ENCODE assay signal across 8 cellular contexts in the genomic region with DNA sequence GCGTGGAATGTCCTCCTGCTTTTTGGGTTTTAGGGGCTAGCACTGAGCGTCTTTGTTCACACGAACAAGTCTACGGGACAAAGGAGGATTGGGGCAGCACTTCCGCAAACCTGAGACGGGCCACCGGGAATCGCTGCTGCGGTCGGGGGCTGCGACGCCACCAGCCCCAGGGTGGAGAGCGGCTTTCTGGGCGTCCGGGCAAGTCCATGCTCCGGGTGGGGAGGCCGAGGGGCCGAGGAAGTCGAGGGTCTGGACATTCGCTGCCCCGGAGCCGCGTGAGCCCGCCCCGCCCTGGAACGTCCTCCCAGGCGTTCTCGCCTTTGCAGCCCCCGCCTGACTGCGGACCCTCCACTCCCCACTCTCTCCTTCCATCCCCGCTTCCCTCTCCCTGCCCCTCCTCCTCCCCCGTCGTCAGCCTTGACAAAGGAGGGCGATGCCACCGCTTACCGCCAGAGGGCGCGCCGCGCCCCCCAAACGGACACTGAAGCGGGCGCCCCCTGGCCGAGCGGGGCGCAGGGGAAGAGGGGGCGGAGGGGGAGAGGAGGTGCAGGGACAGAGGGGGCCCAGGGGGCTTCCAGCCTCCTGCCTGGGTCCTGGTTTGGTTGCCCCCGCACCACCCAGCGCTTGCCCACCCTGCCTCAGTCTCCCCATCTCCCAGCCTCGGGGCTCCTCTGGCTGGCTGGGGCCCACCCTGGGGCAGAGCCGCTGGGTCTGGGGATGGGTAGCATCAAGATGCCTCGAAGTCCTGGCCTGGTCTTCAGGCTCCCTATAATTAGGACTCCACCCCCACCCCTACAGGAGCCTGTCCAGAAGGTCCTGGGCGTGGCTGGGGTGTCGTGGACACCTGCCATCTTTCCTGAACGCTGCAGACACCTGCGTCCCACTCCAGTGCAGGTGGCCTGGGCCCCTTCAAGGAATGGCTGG. TPM values are rescaled to one million over a fixed set of nuclear protein-coding genes. Genes with fewer than 3 reads are reported as not detected.
A peak's percentile ranks its signal among the peaks of the same experiment; 100 is the strongest.
DNase-seq lines count a peak whose midpoint lies in the region; ATAC-seq and TF ChIP-seq lines count a peak whose summit lies in the region.

No MANE protein-coding gene starts in this region.

- no peak for TF ChIP-seq EP300 in stomach (IDR thresholded peaks at IDR 0.05)

- CTCF ChIA-PET in Caco-2 (lab: Charles Lee), result interaction anchor here (1.0 kb wide), 1 partner anchor 37 kb away, joined by 3 read pairs; no protein-coding TSS in a partner anchor

- peaks cover 6% of the 10 kb centered on the region for H3K36me3 Mint-ChIP-seq in Caco-2 (ENCODE audit: insufficient read depth, unreplicated experiment)
- H3K36me3 Mint-ChIP-seq in activated T-helper 2 cell treated with anti-CD3 and anti-CD28 coated beads, Interferon-gamma antibody, Interleukin-2, Interleukin-4, amounts not matched to agents 10 μg/mL and 5 μg/mL and 100 μg/mL, durations not matched to agents 14 hours and 24 hours and 36 hours (ENCODE audit: low read depth), result peaks cover 3% of the 10 kb centered on the region
- peaks cover 4% of the 10 kb centered on the region for H3K36me3 Mint-ChIP-seq in neural crest cell (ENCODE audit: low read depth)

- H3K4me1 ChIP-seq in Caco-2, result peaks cover 4% of the 10 kb centered on the region; the same call in 1 of the 2 replicates
- H3K4me1 ChIP-seq in NT2/D1 (ENCODE audit: insufficient read depth, insufficient read length), result peaks cover 2% of the 10 kb centered on the region
- peaks cover 4 to 12% (median 10%) of the 10 kb centered on the region in 4 donors for H3K4me1 ChIP-seq in stomach

- H3K9ac ChIP-seq in NT2/D1 (ENCODE audit: insufficient read length, low read depth), result peak overlapping the region; percentile 85

- TF ChIP-seq CTCF in Caco-2 (IDR thresholded peaks at IDR 0.05; ENCODE audit: insufficient read depth in 1 of 2, low read depth in 1 of 2, low read length in 1 of 2, severe bottlenecking in 1 of 2, unreplicated experiment in 1 of 2) (peak; percentile 99), foreskin fibroblast (IDR thresholded peaks at IDR 0.05; ENCODE audit: low read depth, low read length) (peak; percentile 98), neural crest cell (conservative IDR thresholded peaks at IDR 0.05) (peak; percentile 99), stomach (IDR thresholded peaks at IDR 0.05) (peak in 5 of 7 experiments; percentile 93 to 100 (median 99))

- no peak for ATAC-seq in GM18858 (IDR thresholded peaks at IDR 0.05; ENCODE audit: unreplicated experiment)

- H3K4me3 ChIP-seq in Caco-2 (ENCODE audit: low read depth, low read length) (peak overlapping the region; percentile 44), H7 (ENCODE audit: insufficient read depth, low read depth, low read length) (peak overlapping the region; percentile 82), NT2/D1 (ENCODE audit: insufficient read length, low read depth) (peak overlapping the region; percentile 65), foreskin fibroblast (ENCODE audit: low read depth in 1 of 2, low read length in 2 of 2) (peak overlapping the region; percentile 60 to 63), stomach (peak overlapping the region; percentile 33 to 45 (median 38))

- H3K4me3 Mint-ChIP-seq in Caco-2 (ENCODE audit: unreplicated experiment) (peak overlapping the region; percentile 67), neural crest cell (peak overlapping the region; percentile 83)
- no peak overlapping the region for H3K4me3 Mint-ChIP-seq in activated T-helper 2 cell treated with anti-CD3 and anti-CD28 coated beads, Interferon-gamma antibody, Interleukin-2, Interleukin-4, amounts not matched to agents 10 μg/mL and 5 μg/mL and 100 μg/mL, durations not matched to agents 14 hours and 24 hours and 36 hours (ENCODE audit: low read depth)

- no peaks in the 10 kb centered on the region for H3K36me3 ChIP-seq in Caco-2 (ENCODE audit: control insufficient read depth, insufficient read depth, low read length)
- no peaks in the 10 kb centered on the region for H3K36me3 ChIP-seq in H7 (replicated peaks; ENCODE audit: control insufficient read depth, insufficient read depth, low read length)
- H3K36me3 ChIP-seq in NT2/D1 (ENCODE audit: insufficient read depth, insufficient read length, low read length), result no peaks in the 10 kb centered on the region
- no peaks in the 10 kb centered on the region for H3K36me3 ChIP-seq in stomach

- H3K9me3 ChIP-seq in Caco-2, result no peaks in the 10 kb centered on the region
- peaks cover 22% of the 10 kb centered on the region; the same call in 1 of the 2 replicates for H3K9me3 ChIP-seq in NT2/D1 (ENCODE audit: insufficient read depth, low read length)
- peaks cover 0 to 4% (median 2%) of the 10 kb centered on the region in 4 donors for H3K9me3 ChIP-seq in stomach

- H3K27ac Mint-ChIP-seq in Caco-2 (ENCODE audit: unreplicated experiment) (no peak overlapping the region), neural crest cell (ENCODE audit: unreplicated experiment) (no peak overlapping the region)
- no peak overlapping the region for H3K27ac Mint-ChIP-seq in activated T-helper 2 cell treated with anti-CD3 and anti-CD28 coated beads, Interferon-gamma antibody, Interleukin-2, Interleukin-4, amounts not matched to agents 10 μg/mL and 5 μg/mL and 100 μg/mL, durations not matched to agents 14 hours and 24 hours and 36 hours

- H3K9me3 Mint-ChIP-seq in Caco-2 (ENCODE audit: unreplicated experiment) (peaks cover 19% of the 10 kb centered on the region), neural crest cell (peaks cover 16% of the 10 kb centered on the region)
- peaks cover 17% of the 10 kb centered on the region for H3K9me3 Mint-ChIP-seq in activated T-helper 2 cell treated with anti-CD3 and anti-CD28 coated beads, Interferon-gamma antibody, Interleukin-2, Interleukin-4, amounts not matched to agents 10 μg/mL and 5 μg/mL and 100 μg/mL, durations not matched to agents 14 hours and 24 hours and 36 hours

- DNase-seq in Caco-2 (peak; percentile 59 to 80), H7 (peak; percentile 99), NT2/D1 (ENCODE audit: low read depth, low spot score) (peak; percentile 56), foreskin fibroblast (peak; percentile 35 to 82), neural crest cell (ENCODE audit: low read depth, low spot score) (peak; percentile 92), stomach (peak; percentile 69)
- peak; percentile 50 for DNase-seq in activated T-helper 2 cell treated with anti-CD3 and anti-CD28 coated beads, Interferon-gamma antibody, Interleukin-2, Interleukin-4, amounts not matched to agents 10 μg/mL and 5 μg/mL and 100 μg/mL, durations not matched to agents 14 hours and 24 hours and 36 hours (ENCODE audit: low spot score)

- no peaks in the 10 kb centered on the region for H3K27me3 ChIP-seq in Caco-2 (replicated peaks; ENCODE audit: control insufficient read depth, insufficient read depth, low read length)
- H3K27me3 ChIP-seq in H7 (ENCODE audit: control insufficient read depth, insufficient read depth, low read length), result peaks cover 1% of the 10 kb centered on the region
- H3K27me3 ChIP-seq in NT2/D1 (ENCODE audit: insufficient read depth, insufficient read length), result peaks cover 2% of the 10 kb centered on the region
- peaks cover 0 to 3% (median 0%) of the 10 kb centered on the region in 3 donors for H3K27me3 ChIP-seq in stomach

- POLR2A ChIA-PET in Caco-2 (lab: Charles Lee), result no interaction called here

- intact Hi-C loops in Caco-2 (cut with micrococcal nuclease; ENCODE audit: unreplicated experiment) (loop anchor here (1.0 to 5.0 kb wide), 2 partner anchors 37 to 58 kb away; partner anchors contain the start of gene INF2), stomach (cut with DNase I; ENCODE audit: low total_unique reads) (no loop called here)
- intact Hi-C loops in activated T-helper 2 cell treated with anti-CD3 and anti-CD28 coated beads, Interferon-gamma antibody, Interleukin-2, Interleukin-4, amounts not matched to agents 10 μg/mL and 5 μg/mL and 100 μg/mL, durations not matched to agents 14 hours and 24 hours and 36 hours (cut with micrococcal nuclease), result loop anchor here (1.0 kb wide), 1 partner anchor 58 kb away; no protein-coding TSS in a partner anchor

- WGBS in stomach, 5 donors, result 6 to 13% (median 8%) methylated on average over 37 to 56 of the region's 56 CpGs

- no peaks in the 10 kb centered on the region for H3K4me1 Mint-ChIP-seq in Caco-2 (ENCODE audit: low read depth, unreplicated experiment)
- no peaks in the 10 kb centered on the region for H3K4me1 Mint-ChIP-seq in activated T-helper 2 cell treated with anti-CD3 and anti-CD28 coated beads, Interferon-gamma antibody, Interleukin-2, Interleukin-4, amounts not matched to agents 10 μg/mL and 5 μg/mL and 100 μg/mL, durations not matched to agents 14 hours and 24 hours and 36 hours (ENCODE audit: low read depth)
- peaks cover 8% of the 10 kb centered on the region for H3K4me1 Mint-ChIP-seq in neural crest cell

- no TSS peak for BruUV-seq in Caco-2 (replicated peaks; lab: Mats Ljungman, UMichigan)

- H3K27ac ChIP-seq in stomach, result no peak overlapping the region

- no peak for TF ChIP-seq POLR2A in stomach (IDR thresholded peaks at IDR 0.05)

- H3K27me3 Mint-ChIP-seq in Caco-2 (ENCODE audit: insufficient read depth, unreplicated experiment), result no peaks in the 10 kb centered on the region
- peaks cover 16% of the 10 kb centered on the region for H3K27me3 Mint-ChIP-seq in activated T-helper 2 cell treated with anti-CD3 and anti-CD28 coated beads, Interferon-gamma antibody, Interleukin-2, Interleukin-4, amounts not matched to agents 10 μg/mL and 5 μg/mL and 100 μg/mL, durations not matched to agents 14 hours and 24 hours and 36 hours (ENCODE audit: low read depth)
- H3K27me3 Mint-ChIP-seq in neural crest cell (ENCODE audit: low read depth), result no peaks in the 10 kb centered on the region

RNA-seq across cellular contexts. Expression of gene INF2, which starts 39.1 kb away (rescaled TPM):
- 70.8 TPM in 2 replicates for total RNA-seq in Caco-2 (2022)
- total RNA-seq in H7 (2014; rRNA removed; shearing (Covaris generic)), result 62.8 and 78.6 TPM in 2 replicates
- 93.7 and 93.8 TPM in 2 replicates for total RNA-seq in activated T-helper 2 cell treated with anti-CD3 and anti-CD28 coated beads, Interferon-gamma antibody, Interleukin-2, Interleukin-4, amounts not matched to agents 10 μg/mL and 5 μg/mL and 100 μg/mL, durations not matched to agents 14 hours and 24 hours and 36 hours
- 60.6 and 61.7 TPM in 2 replicates for total RNA-seq in neural crest cell
- 100 to 1,000 TPM in 4 of 5 donors, 10 to 100 TPM in 1; 45.9 to 385 (median 184) TPM for total RNA-seq in stomach
- polyA plus RNA-seq in stomach, result 100 to 1,000 TPM in 1 of 3 donors, 10 to 100 TPM in 2; 74.7 to 113 (median 90.3) TPM

RNA-seq across cellular contexts. Expression of gene TMEM179, which starts 45.7 kb away (rescaled TPM):
- total RNA-seq in Caco-2 (2022), result not detected in 2 replicates
- 1.9 and 3.2 TPM in 2 replicates for total RNA-seq in H7 (2014; rRNA removed; shearing (Covaris generic))
- total RNA-seq in activated T-helper 2 cell treated with anti-CD3 and anti-CD28 coated beads, Interferon-gamma antibody, Interleukin-2, Interleukin-4, amounts not matched to agents 10 μg/mL and 5 μg/mL and 100 μg/mL, durations not matched to agents 14 hours and 24 hours and 36 hours, result 0.18 and 0.30 TPM in 2 replicates
- 19.4 and 20.2 TPM in 2 replicates for total RNA-seq in neural crest cell
- 1 to 10 TPM in 1 of 5 donors, under 1 TPM in 2, not detected in 2; 0.58 to 4.6 (median 0.92) TPM for total RNA-seq in stomach
- 1 to 10 TPM in 1 of 3 donors, under 1 TPM in 1, not detected in 1; 0.87 to 1.4 TPM for polyA plus RNA-seq in stomach
